ENCODE assay signal across 8 cellular contexts in genomic region chr15:77496710-77497107, GRCh38.
A peak's percentile ranks its signal among the peaks of the same experiment; 100 is the strongest.
DNase-seq lines count a peak whose midpoint lies in the region; ATAC-seq and TF ChIP-seq lines count a peak whose summit lies in the region.

No MANE protein-coding gene starts in this region.

- ATAC-seq in HG03280 (IDR thresholded peaks at IDR 0.05; ENCODE audit: unreplicated experiment) = peak; percentile 66
- ATAC-seq in naive thymus-derived CD8-positive, alpha-beta T cell = peak; percentile 61 to 77
- peak; percentile 79 for ATAC-seq in stimulated activated effector memory CD8-positive, alpha-beta T cell treated with anti-CD3 and anti-CD28 coated beads, Interleukin-12 subunit alpha, Interleukin-12 subunit beta, amount 100 ng/mL, for 72 hours
- ATAC-seq in HG02884 (IDR thresholded peaks at IDR 0.05; ENCODE audit: unreplicated experiment) = no peak

- no peaks in the 10 kb centered on the region for H3K36me3 ChIP-seq in esophagus muscularis mucosa

- H3K4me3 ChIP-seq in esophagus muscularis mucosa = peak overlapping the region; percentile 28 to 33 (median 31)

- no peaks in the 10 kb centered on the region for H3K9me3 Mint-ChIP-seq in naive thymus-derived CD8-positive, alpha-beta T cell
- no peaks in the 10 kb centered on the region for H3K9me3 Mint-ChIP-seq in stimulated activated effector memory CD8-positive, alpha-beta T cell treated with anti-CD3 and anti-CD28 coated beads, Interleukin-12 subunit alpha, Interleukin-12 subunit beta, amount 100 ng/mL, for 72 hours

- peak in 2 of 3 experiments; percentile 88 to 94 for TF ChIP-seq CTCF in esophagus muscularis mucosa (IDR thresholded peaks at IDR 0.05)

- no peak overlapping the region for H3K4me3 Mint-ChIP-seq in naive thymus-derived CD8-positive, alpha-beta T cell
- H3K4me3 Mint-ChIP-seq in stimulated activated effector memory CD8-positive, alpha-beta T cell treated with anti-CD3 and anti-CD28 coated beads, Interleukin-12 subunit alpha, Interleukin-12 subunit beta, amount 100 ng/mL, for 72 hours = no peak overlapping the region

- TF ChIP-seq POLR2A in esophagus muscularis mucosa (IDR thresholded peaks at IDR 0.05; ENCODE audit: low read depth) = no peak

- H3K27ac ChIP-seq in esophagus muscularis mucosa (replicated peaks in 1 of 4) = peak overlapping the region; percentile 76 to 85 (median 81)

- POLR2A ChIA-PET in naive thymus-derived CD8-positive, alpha-beta T cell (lab: Charles Lee) = no interaction called here

- intact Hi-C loops in esophagus muscularis mucosa (cut with DNase I) = loop anchor here (2.0 to 5.0 kb wide), 3 partner anchors 46 to 379 kb away; no protein-coding TSS in a partner anchor

- no peaks in the 10 kb centered on the region for H3K27me3 Mint-ChIP-seq in naive thymus-derived CD8-positive, alpha-beta T cell

- H3K9me3 ChIP-seq in esophagus muscularis mucosa = no peaks in the 10 kb centered on the region

- peaks cover 52 to 79% (median 74%) of the 10 kb centered on the region in 4 donors for H3K4me1 ChIP-seq in esophagus muscularis mucosa

- H3K27ac Mint-ChIP-seq in naive thymus-derived CD8-positive, alpha-beta T cell = peak overlapping the region in 2 of 10 donors; percentile 30 to 65
- no peak overlapping the region for H3K27ac Mint-ChIP-seq in stimulated activated effector memory CD8-positive, alpha-beta T cell treated with anti-CD3 and anti-CD28 coated beads, Interleukin-12 subunit alpha, Interleukin-12 subunit beta, amount 100 ng/mL, for 72 hours

- H3K27me3 ChIP-seq in esophagus muscularis mucosa = no peaks in the 10 kb centered on the region

- peaks cover 0 to 5% (median 2%) of the 10 kb centered on the region in 3 donors for H3K36me3 Mint-ChIP-seq in naive thymus-derived CD8-positive, alpha-beta T cell
- H3K36me3 Mint-ChIP-seq in stimulated activated effector memory CD8-positive, alpha-beta T cell treated with anti-CD3 and anti-CD28 coated beads, Interleukin-12 subunit alpha, Interleukin-12 subunit beta, amount 100 ng/mL, for 72 hours = peaks cover 4% of the 10 kb centered on the region

- 15% methylated on average over 15 of the region's 16 CpGs for WGBS in esophagus muscularis mucosa

- no peak for TF ChIP-seq EP300 in esophagus muscularis mucosa (IDR thresholded peaks at IDR 0.05)

- peaks cover 11 to 25% (median 18%) of the 10 kb centered on the region in 4 donors for H3K4me1 Mint-ChIP-seq in naive thymus-derived CD8-positive, alpha-beta T cell
- peaks cover 16% of the 10 kb centered on the region for H3K4me1 Mint-ChIP-seq in stimulated activated effector memory CD8-positive, alpha-beta T cell treated with anti-CD3 and anti-CD28 coated beads, Interleukin-12 subunit alpha, Interleukin-12 subunit beta, amount 100 ng/mL, for 72 hours

- DNase-seq in COLO829 (ENCODE audit: low spot score) (peak; percentile 35), OCI-M1 (lab: John Stamatoyannopoulos, UW) (peak; percentile 85), activated T-cell treated with anti-CD3 and anti-CD28 coated beads for 1 hour (ENCODE audit: low read depth) (peak; percentile 59), esophagus muscularis mucosa (ENCODE audit: extremely low spot score) (peak; percentile 97)
- peak; percentile 45 to 79 (median 63) for DNase-seq in naive thymus-derived CD8-positive, alpha-beta T cell
- peak; percentile 65 to 83 for DNase-seq in stimulated activated effector memory CD8-positive, alpha-beta T cell treated with anti-CD3 and anti-CD28 coated beads, Interleukin-12 subunit alpha, Interleukin-12 subunit beta, amount 100 ng/mL, for 72 hours (ENCODE audit: low spot score in 2 of 2)

Comparison
In these comparisons a context has a peak if more than half of its experiments do, and no peak if none do; other contexts are left out.
1. DNase-seq: peak in every context shown above with its lines; median percentile 97 in esophagus muscularis mucosa; 85 in OCI-M1; 74 in stimulated activated effector memory CD8-positive, alpha-beta T cell treated with anti-CD3 and anti-CD28 coated beads, Interleukin-12 subunit alpha, Interleukin-12 subunit beta, amount 100 ng/mL, for 72 hours; 63 in naive thymus-derived CD8-positive, alpha-beta T cell; 59 in activated T-cell treated with anti-CD3 and anti-CD28 coated beads for 1 hour; 35 in COLO829.